8 cellular contexts compared by ENCODE assay signal in the genomic region with DNA sequence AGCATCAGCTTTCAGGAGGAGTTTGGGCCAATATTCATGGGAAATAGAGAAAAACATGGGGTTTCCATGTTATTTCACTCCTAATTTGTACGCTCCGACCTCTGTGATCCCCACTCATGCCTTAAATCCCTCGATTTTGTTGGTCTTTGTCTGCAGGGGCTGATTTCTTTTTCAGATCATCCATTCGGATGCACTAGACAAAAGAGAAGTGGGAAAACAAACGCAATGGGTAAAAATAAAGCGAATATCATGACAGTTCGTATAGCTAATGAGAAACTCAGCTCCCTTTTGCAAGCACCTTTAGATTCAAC. TPM values are rescaled to one million over a fixed set of nuclear protein-coding genes. Genes with fewer than 3 reads are reported as not detected.
A peak's percentile ranks its signal among the peaks of the same experiment; 100 is the strongest.
DNase-seq lines count a peak whose midpoint lies in the region; ATAC-seq and TF ChIP-seq lines count a peak whose summit lies in the region.

No MANE protein-coding gene starts in this region.

- H3K4me2 ChIP-seq in GM23248 (ENCODE audit: unreplicated experiment), result peak overlapping the region; percentile 95

- peaks cover 8% of the 10 kb centered on the region for H3K79me2 ChIP-seq in GM23248 (ENCODE audit: insufficient read depth)

- 5 to 6% methylated on average over 7 of the region's 7 CpGs for WGBS in GM23248 (ENCODE audit: low coverage in 1 of 2, low lambda C conversion rate in 2 of 2, missing lambda C conversion rate in 2 of 2), 2 experiments

- peaks cover 0 to 14% of the 10 kb centered on the region in 2 donors for H3K27me3 Mint-ChIP-seq in T-cell
- H3K27me3 Mint-ChIP-seq in glutamatergic neuron (ENCODE audit: unreplicated experiment), result peaks cover 1% of the 10 kb centered on the region

- peak overlapping the region; percentile 85 for H3K4me3 ChIP-seq in GM23248
- peak overlapping the region; percentile 71 to 80 (median 77) for H3K4me3 ChIP-seq in skeletal muscle tissue (ENCODE audit: low read length in 3 of 3)

- H4K20me1 ChIP-seq in GM23248 (ENCODE audit: insufficient read depth), result no peaks in the 10 kb centered on the region

- H3K27ac Mint-ChIP-seq in T-cell, result peak overlapping the region; percentile 90 to 92
- peak overlapping the region; percentile 66 for H3K27ac Mint-ChIP-seq in glutamatergic neuron (ENCODE audit: unreplicated experiment)

- no peak for TF ChIP-seq CTCF in glutamatergic neuron (IDR thresholded peaks at IDR 0.05; ENCODE audit: partially characterized antibody, unreplicated experiment)

- no peak for ATAC-seq in T-cell (replicated peaks in 1 of 4)
- ATAC-seq in HG03442 (IDR thresholded peaks at IDR 0.05; ENCODE audit: unreplicated experiment), result no peak

- DNase-seq in GM23248, result no peak
- DNase-seq in T-cell, result no peak
- no peak for DNase-seq in glutamatergic neuron
- no peak for DNase-seq in DMS 273 treated with DMSO at 0.1 percent for 48 hours (lab: John Stamatoyannopoulos, UW)
- DNase-seq in NCI-H2029 (lab: John Stamatoyannopoulos, UW), result no peak
- no peak for DNase-seq in stimulated activated CD4-positive, alpha-beta T cell treated with anti-CD3 and anti-CD28 coated beads, Interleukin-1b, Interleukin-23, amount 100 ng/mL, for 48 hours

- H3K4me3 Mint-ChIP-seq in T-cell (peak overlapping the region; percentile 90 to 96 (median 92)), glutamatergic neuron (ENCODE audit: unreplicated experiment) (peak overlapping the region; percentile 94)

- in situ Hi-C loops in GM23248 (cut with MboI), result no loop called here

- peaks cover 0 to 29% (median 18%) of the 10 kb centered on the region in 3 donors for H3K4me1 Mint-ChIP-seq in T-cell
- no peaks in the 10 kb centered on the region for H3K4me1 Mint-ChIP-seq in glutamatergic neuron (ENCODE audit: low read depth, unreplicated experiment)

- peak overlapping the region; percentile 86 for H2AFZ ChIP-seq in GM23248

- H3K9me3 Mint-ChIP-seq in T-cell, result no peaks in the 10 kb centered on the region
- H3K9me3 Mint-ChIP-seq in glutamatergic neuron (ENCODE audit: unreplicated experiment), result no peaks in the 10 kb centered on the region

- H3F3A ChIP-seq in GM23248 (ENCODE audit: insufficient read depth), result no peaks in the 10 kb centered on the region

- H3K9ac ChIP-seq in GM23248 (peak overlapping the region; percentile 50), skeletal muscle tissue (ENCODE audit: low read depth in 1 of 3, low read length in 3 of 3) (peak overlapping the region in 1 of 3 donors; percentile 34)

- no peaks in the 10 kb centered on the region for H3K27me3 ChIP-seq in GM23248 (replicated peaks; ENCODE audit: insufficient read depth)
- no peaks in the 10 kb centered on the region for H3K27me3 ChIP-seq in skeletal muscle tissue (ENCODE audit: control insufficient read depth in 3 of 3, insufficient read depth in 3 of 3, low read length in 3 of 3)

- no peaks in the 10 kb centered on the region for H3K9me2 ChIP-seq in GM23248 (ENCODE audit: insufficient read depth)

- H3K36me3 ChIP-seq in GM23248 (ENCODE audit: low read depth), result no peaks in the 10 kb centered on the region
- H3K36me3 ChIP-seq in skeletal muscle tissue (ENCODE audit: control insufficient read depth in 3 of 3, insufficient read depth in 3 of 3, low read length in 3 of 3), result peaks cover 0 to 2% (median 0%) of the 10 kb centered on the region in 3 donors

- CTCF ChIA-PET in T-cell (lab: Charles Lee), result no interaction called here

- H3K36me3 Mint-ChIP-seq in T-cell, result peaks cover 3% of the 10 kb centered on the region
- no peaks in the 10 kb centered on the region for H3K36me3 Mint-ChIP-seq in glutamatergic neuron (ENCODE audit: unreplicated experiment)

- H3K27ac ChIP-seq in GM23248, result no peak overlapping the region
- no peak overlapping the region for H3K27ac ChIP-seq in skeletal muscle tissue (ENCODE audit: low read depth, low read length)

- H3K4me1 ChIP-seq in GM23248 (ENCODE audit: insufficient read depth) (no peaks in the 10 kb centered on the region), skeletal muscle tissue (ENCODE audit: control insufficient read depth in 3 of 3, insufficient read depth in 3 of 3, low read length in 3 of 3) (peaks cover 5 to 8% (median 6%) of the 10 kb centered on the region in 3 donors)

- H3K9me3 ChIP-seq in GM23248 (ENCODE audit: low read depth), result no peaks in the 10 kb centered on the region
- no peaks in the 10 kb centered on the region for H3K9me3 ChIP-seq in skeletal muscle tissue (ENCODE audit: control insufficient read depth in 3 of 3, low read length in 3 of 3)

- POLR2A ChIA-PET in T-cell (lab: Charles Lee), result no interaction called here

RNA-seq across cellular contexts. Expression of a gene that starts 0.3 kb away (rescaled TPM):
- total RNA-seq in GM23248 (2014; rRNA removed; shearing (Covaris generic)), result 4.1 and 7.2 TPM in 2 replicates
- polyA plus RNA-seq in GM23248 (2016; fragmentation: Nextera tagmentation; extraction: Ambion mirVana), result 3.3 and 3.4 TPM in 2 replicates
- total RNA-seq in T-cell (10 to 100 TPM; 31.8 to 46.1 (median 37.5) TPM), glutamatergic neuron (ENCODE audit: unreplicated experiment) (8.0 TPM), skeletal muscle tissue (7.8 TPM)
